Comparison of ENCODE assay signal across 26 cellular contexts in the genomic region with DNA sequence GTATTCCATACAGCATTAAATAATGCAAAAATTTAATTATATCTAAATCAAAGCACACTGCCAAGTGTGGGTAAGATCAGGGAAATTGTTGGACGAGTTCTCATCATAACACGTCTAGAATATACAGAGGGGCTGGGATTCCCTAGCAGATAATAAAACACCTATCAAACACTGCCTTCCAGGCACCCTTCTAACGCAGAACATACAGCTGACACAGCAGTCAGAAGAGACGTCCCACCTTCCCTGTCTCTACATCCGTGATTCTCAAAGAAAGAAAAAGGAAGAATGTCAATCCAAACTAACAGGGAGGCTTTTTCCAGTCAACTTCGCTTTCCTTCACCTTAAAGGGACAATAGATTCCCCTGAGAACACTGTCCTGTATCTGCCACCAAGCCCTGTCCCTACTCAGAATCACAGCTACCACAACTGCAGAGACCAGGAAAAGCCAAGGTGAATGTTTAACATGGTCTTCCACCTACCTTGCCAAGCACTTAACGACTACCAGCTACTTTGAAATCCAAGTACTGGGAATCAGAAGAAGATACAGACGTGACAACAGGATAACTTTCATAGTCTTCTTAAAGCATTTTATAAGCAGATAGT. TPM values are rescaled to one million over a fixed set of nuclear protein-coding genes. Genes with fewer than 3 reads are reported as not detected.
A peak's percentile ranks its signal among the peaks of the same experiment; 100 is the strongest.
DNase-seq lines count a peak whose midpoint lies in the region; ATAC-seq, FAIRE-seq and TF ChIP-seq lines count a peak whose summit lies in the region.
"Had no signal": no experiment of that assay in that cellular context is flagged by ENCODE, and none has a peak within 500 bp of the region (broad histone marks: within the 10 kb centered on the region; RNA-seq: fewer than 3 reads in every experiment).

No MANE protein-coding gene starts in this region.

- no peaks in the 10 kb centered on the region for H3K4me1 Mint-ChIP-seq in activated naive CD8-positive, alpha-beta T cell treated with anti-CD3 and anti-CD28 coated beads, Interleukin-2, amount 50 U/mL, for 24 hours
- H3K4me1 Mint-ChIP-seq: activated B cell treated with CpG ODN at 0.5 μM for 24 hours; stimulated activated naive B cell treated with anti-CD40 and anti-IgM and Interleukin-4, amounts not matched to agents 10 μg/mL and 1 μg/mL and 100 μg/mL, for 72 hours had no signal

- H3K27me3 ChIP-seq in body of pancreas (no peaks in the 10 kb centered on the region), pancreas (no peaks in the 10 kb centered on the region)
- H3K27me3 ChIP-seq: BLaER1 had no signal

- no peak overlapping the region for H3K27ac Mint-ChIP-seq in activated naive CD8-positive, alpha-beta T cell treated with anti-CD3 and anti-CD28 coated beads, Interleukin-2, amount 50 U/mL, for 24 hours
- H3K27ac Mint-ChIP-seq: activated B cell treated with CpG ODN at 0.5 μM for 24 hours; activated T-cell treated with anti-CD3 and anti-CD28 coated beads, Interleukin-2, amount 50 U/mL, for 72 hours; HFFc6; stimulated activated naive B cell treated with anti-CD40 and anti-IgM and Interleukin-4, amounts not matched to agents 10 μg/mL and 1 μg/mL and 100 μg/mL, for 72 hours had no signal

- ATAC-seq in body of pancreas (peak; percentile 51), left colon (peak; percentile 75), pancreas (peak; percentile 36 to 78 (median 57)), GM19351 (IDR thresholded peaks at IDR 0.05; ENCODE audit: unreplicated experiment) (no peak)
- ATAC-seq in activated naive CD8-positive, alpha-beta T cell treated with anti-CD3 and anti-CD28 coated beads, Interleukin-2, amount 50 U/mL, for 24 hours, result no peak
- ATAC-seq: activated T-cell treated with anti-CD3 and anti-CD28 coated beads, Interleukin-2, amount 50 U/mL, for 72 hours; Panc1; sciatic nerve; stimulated activated naive B cell treated with anti-CD40 and anti-IgM and Interleukin-4, amounts not matched to agents 10 μg/mL and 1 μg/mL and 100 μg/mL, for 72 hours had no signal

- DNase-seq in GM12891 (ENCODE audit: insufficient read length, low spot score) (no peak), body of pancreas (no peak), left colon (no peak), pancreas (no peak), NCI-H748 (lab: John Stamatoyannopoulos, UW; ENCODE audit: unreplicated experiment) (no peak), mesenteric fat pad (ENCODE audit: low spot score) (no peak)
- no peak for DNase-seq in activated naive CD8-positive, alpha-beta T cell treated with anti-CD3 and anti-CD28 coated beads, Interleukin-2, amount 50 U/mL, for 24 hours
- DNase-seq: activated B cell treated with CpG ODN at 0.5 μM for 24 hours; activated CD4-positive, alpha-beta T cell treated with anti-CD3 and anti-CD28 coated beads, Interleukin-2, amount 50 U/mL, for 1 hour; activated naive CD4-positive, alpha-beta T cell; activated T-cell treated with anti-CD3 and anti-CD28 coated beads, Interleukin-2, amount 50 U/mL, for 72 hours; DMS79 treated with DMSO at 0.1 percent for 48 hours; effector CD4-positive, alpha-beta T cell; HFFc6; midbrain; NCI-H1694; NCI-H2171 treated with DMSO at 0.1 percent for 48 hours; NCI-H526; stimulated activated CD4-positive, alpha-beta T cell treated with anti-CD3 and anti-CD28 coated beads, Interleukin-15, amount 100 ng/mL, for 24 hours; stimulated activated naive B cell treated with anti-CD40 and anti-IgM and Interleukin-4, amounts not matched to agents 10 μg/mL and 1 μg/mL and 100 μg/mL, for 72 hours had no signal

- H3K9me3 ChIP-seq in body of pancreas (no peaks in the 10 kb centered on the region), pancreas (no peaks in the 10 kb centered on the region)

- H3K27ac ChIP-seq in body of pancreas (peak overlapping the region in 3 of 4 donors; percentile 32 to 60 (median 45)), pancreas (peak overlapping the region in 3 of 4 donors; percentile 29 to 45 (median 33))
- H3K27ac ChIP-seq: BLaER1, epithelial cell of prostate, parathyroid adenoma had no signal

- intact Hi-C loops in body of pancreas (cut with DNase I) (no loop called here), left colon (cut with DNase I, micrococcal nuclease) (no loop called here), pancreas (cut with DNase I) (no loop called here)

- TF ChIP-seq CTCF in body of pancreas (IDR thresholded peaks at IDR 0.05) (no peak), pancreas (IDR thresholded peaks at IDR 0.05) (no peak)

- no peak overlapping the region for H3K4me3 Mint-ChIP-seq in activated naive CD8-positive, alpha-beta T cell treated with anti-CD3 and anti-CD28 coated beads, Interleukin-2, amount 50 U/mL, for 24 hours
- H3K4me3 Mint-ChIP-seq: activated B cell treated with CpG ODN at 0.5 μM for 24 hours; activated T-cell treated with anti-CD3 and anti-CD28 coated beads, Interleukin-2, amount 50 U/mL, for 72 hours; HFFc6; stimulated activated naive B cell treated with anti-CD40 and anti-IgM and Interleukin-4, amounts not matched to agents 10 μg/mL and 1 μg/mL and 100 μg/mL, for 72 hours had no signal

- H3K36me3 ChIP-seq in body of pancreas (replicated peaks in 1 of 2; ENCODE audit: insufficient read depth in 1 of 2, low read depth in 2 of 2), result no peaks in the 10 kb centered on the region
- H3K36me3 ChIP-seq in pancreas, result no peaks in the 10 kb centered on the region

- no peaks in the 10 kb centered on the region for H3K36me3 Mint-ChIP-seq in activated naive CD8-positive, alpha-beta T cell treated with anti-CD3 and anti-CD28 coated beads, Interleukin-2, amount 50 U/mL, for 24 hours (ENCODE audit: low read depth)
- H3K36me3 Mint-ChIP-seq: stimulated activated naive B cell treated with anti-CD40 and anti-IgM and Interleukin-4, amounts not matched to agents 10 μg/mL and 1 μg/mL and 100 μg/mL, for 72 hours had no signal

- no peaks in the 10 kb centered on the region for H3K9me3 Mint-ChIP-seq in activated naive CD8-positive, alpha-beta T cell treated with anti-CD3 and anti-CD28 coated beads, Interleukin-2, amount 50 U/mL, for 24 hours
- H3K9me3 Mint-ChIP-seq: activated B cell treated with CpG ODN at 0.5 μM for 24 hours; activated T-cell treated with anti-CD3 and anti-CD28 coated beads, Interleukin-2, amount 50 U/mL, for 72 hours; HFFc6; stimulated activated naive B cell treated with anti-CD40 and anti-IgM and Interleukin-4, amounts not matched to agents 10 μg/mL and 1 μg/mL and 100 μg/mL, for 72 hours had no signal

- peaks cover 47% of the 10 kb centered on the region for H3K4me1 ChIP-seq in body of pancreas
- H3K4me1 ChIP-seq in pancreas, result peaks cover 0 to 43% (median 34%) of the 10 kb centered on the region in 3 donors
- H3K4me1 ChIP-seq: BLaER1, parathyroid adenoma had no signal

- WGBS in body of pancreas, 2 donors, result 16 to 26% methylated on average over 8 of the region's 8 CpGs
- 14 to 18% methylated on average over 8 of the region's 8 CpGs for WGBS in pancreas, 2 donors

- no peak overlapping the region for H3K4me3 ChIP-seq in body of pancreas
- H3K4me3 ChIP-seq in pancreas, result no peak overlapping the region
- H3K4me3 ChIP-seq: BLaER1 had no signal

- TF ChIP-seq POLR2A in GM12891 (IDR thresholded peaks at IDR 0.05; ENCODE audit: low read depth, low read length) (no peak), body of pancreas (IDR thresholded peaks at IDR 0.05) (no peak)

- H3K27me3 Mint-ChIP-seq in activated naive CD8-positive, alpha-beta T cell treated with anti-CD3 and anti-CD28 coated beads, Interleukin-2, amount 50 U/mL, for 24 hours, result peaks cover 4% of the 10 kb centered on the region
- H3K27me3 Mint-ChIP-seq: activated B cell treated with CpG ODN at 0.5 μM for 24 hours; stimulated activated naive B cell treated with anti-CD40 and anti-IgM and Interleukin-4, amounts not matched to agents 10 μg/mL and 1 μg/mL and 100 μg/mL, for 72 hours had no signal

- FAIRE-seq in GM12891 (lab: Jason Lieb, UNC) (peak; percentile 77), pancreas (lab: Jason Lieb, UNC) (no peak)

TF ChIP-seq in GM12891, 5 proteins besides CTCF, POLR2A, EP300 and RAD21:
- TF ChIP-seq POU2F2 (IDR thresholded peaks at IDR 0.05; ENCODE audit: low read depth, low read length) (no peak), TAF1 (IDR thresholded peaks at IDR 0.05; ENCODE audit: low read depth, low read length) (no peak), SPI1 (IDR thresholded peaks at IDR 0.05; ENCODE audit: low read depth, low read length) (no peak), PAX5 (IDR thresholded peaks at IDR 0.05; ENCODE audit: insufficient read depth, low read length, severe bottlenecking) (no peak), POLR2AphosphoS5 (IDR thresholded peaks at IDR 0.05; ENCODE audit: low read depth, low read length) (no peak)

RNA-seq across cellular contexts. Expression of a gene that starts 38.5 kb away (rescaled TPM):
- 10.0 TPM for polyA plus RNA-seq in GM12891 (2012; ENCODE audit: low read depth, missing spikeins)
- total RNA-seq in body of pancreas (10 to 100 TPM; 28.3 to 29.7 TPM), left colon (10 to 100 TPM; 19.4 to 19.8 TPM), pancreas (10 to 100 TPM in 4 of 6 donors, 1 to 10 TPM in 2; 8.2 to 19.7 (median 10.5) TPM), mesenteric fat pad (44.5 TPM)
- polyA plus RNA-seq in pancreas, result 10 to 100 TPM in 1 of 2 donors, 1 to 10 TPM in 1; 9.4 to 18.4 TPM

Comparison
In these comparisons a context has a peak if more than half of its experiments do, and no peak if none do; other contexts are left out.
1. ATAC-seq: peak in body of pancreas (single experiment), left colon (single experiment) and pancreas (4 of 4); none in GM19351 (single experiment) and activated naive CD8-positive, alpha-beta T cell treated with anti-CD3 and anti-CD28 coated beads, Interleukin-2, amount 50 U/mL, for 24 hours (single experiment).